19 cellular contexts compared by ENCODE assay signal in the genomic region with DNA sequence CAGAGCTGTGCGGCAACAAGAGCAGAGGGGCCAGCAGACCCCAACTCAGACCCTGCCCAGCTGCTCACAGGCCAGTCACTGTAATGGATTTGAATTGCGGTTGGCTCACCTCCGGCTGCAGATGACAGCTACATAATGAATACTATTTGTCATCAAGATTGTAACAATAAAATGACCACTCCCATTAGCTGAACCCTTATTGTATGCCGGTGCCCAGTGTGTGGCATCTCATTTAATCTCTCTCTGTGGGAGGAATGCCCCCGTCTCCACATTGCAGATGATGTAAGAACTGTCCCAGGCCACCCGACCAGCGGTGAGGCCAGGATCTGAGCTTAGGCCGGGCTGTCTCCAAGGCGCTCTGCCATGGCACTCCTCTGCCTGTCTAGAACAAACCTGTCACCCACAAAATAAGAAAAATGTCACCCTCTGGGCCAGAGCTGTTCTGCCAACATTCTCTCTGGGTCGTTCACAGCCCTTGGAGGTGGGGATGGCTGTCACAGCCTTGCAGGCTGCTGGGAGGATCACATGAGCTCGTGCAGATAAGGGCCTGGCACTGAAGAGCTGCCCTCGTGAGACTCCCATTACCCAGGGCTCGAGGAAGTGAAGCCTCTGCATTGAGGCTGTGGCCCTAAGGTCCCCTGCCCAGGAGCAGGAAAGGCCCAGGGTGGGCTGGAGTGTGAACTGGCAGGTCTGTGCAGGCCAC. TPM values are rescaled to one million over a fixed set of nuclear protein-coding genes. Genes with fewer than 3 reads are reported as not detected.
DNase-seq lines count a peak whose midpoint lies in the region; ATAC-seq and TF ChIP-seq lines count a peak whose summit lies in the region.
"Had no signal": no experiment of that assay in that cellular context is flagged by ENCODE, and none has a peak within 500 bp of the region (broad histone marks: within the 10 kb centered on the region; RNA-seq: fewer than 3 reads in every experiment).

No MANE protein-coding gene starts in this region.

- H3K4ac ChIP-seq in IMR-90 (ENCODE audit: low read depth, low read length): peak overlapping the region; percentile 73

- POLR2A ChIA-PET in IMR-90 (lab: Charles Lee; ENCODE audit: unreplicated experiment): no interaction called here

- WGBS in IMR-90 (ENCODE audit: extremely low coverage in 2 of 2, insufficient read length in 1 of 2), 2 experiments: 88% methylated on average over 4 of the region's 13 CpGs; no CpG with 5 or more reads in 1 of the 2 experiments
- WGBS in right cardiac atrium: 64% methylated on average over 13 of the region's 13 CpGs
- 88% methylated on average over 13 of the region's 13 CpGs for WGBS in smooth muscle cell (ENCODE audit: low lambda C conversion rate)

- H3K9ac ChIP-seq in IMR-90 (ENCODE audit: low read depth, low read length) (no peak overlapping the region), smooth muscle cell (ENCODE audit: low read depth) (no peak overlapping the region)

- H3K4me3 Mint-ChIP-seq in central memory CD8-positive, alpha-beta T cell: no peak overlapping the region
- H3K4me3 Mint-ChIP-seq: activated naive CD8-positive, alpha-beta T cell treated with anti-CD3 and anti-CD28 coated beads for 36 hours; CD4-positive, alpha-beta memory T cell had no signal

- ATAC-seq in IMR-90 (ENCODE audit: low read depth): no peak
- ATAC-seq in central memory CD8-positive, alpha-beta T cell (replicated peaks; ENCODE audit: extremely low read depth, poor library complexity, severe bottlenecking): no peak
- peak; percentile 77 to 84 for ATAC-seq in right cardiac atrium
- ATAC-seq in GM18858 (IDR thresholded peaks at IDR 0.05; ENCODE audit: unreplicated experiment): no peak
- ATAC-seq in GM21825 (IDR thresholded peaks at IDR 0.05; ENCODE audit: unreplicated experiment): no peak
- ATAC-seq: lower lobe of right lung had no signal

- peak overlapping the region; percentile 82 for H2BK5ac ChIP-seq in IMR-90 (ENCODE audit: low read depth, low read length, poor library complexity, severe bottlenecking)

- H3K79me1 ChIP-seq in IMR-90 (ENCODE audit: low read depth in 1 of 2, low read length in 2 of 2): peaks cover 7 to 36% of the 10 kb centered on the region in 2 experiments; a peak in 3 of 4 replicates

- no peaks in the 10 kb centered on the region for H3K9me3 Mint-ChIP-seq in central memory CD8-positive, alpha-beta T cell
- H3K9me3 Mint-ChIP-seq: activated naive CD8-positive, alpha-beta T cell treated with anti-CD3 and anti-CD28 coated beads for 36 hours; CD4-positive, alpha-beta memory T cell had no signal

- peak overlapping the region; percentile 62; the same call in 1 of the 2 replicates for H4K5ac ChIP-seq in IMR-90 (ENCODE audit: low read depth, low read length)

- peak overlapping the region; percentile 70 for H3K27ac Mint-ChIP-seq in central memory CD8-positive, alpha-beta T cell (ENCODE audit: low read depth)
- H3K27ac Mint-ChIP-seq: activated naive CD8-positive, alpha-beta T cell treated with anti-CD3 and anti-CD28 coated beads for 36 hours had no signal

- H3K23ac ChIP-seq in IMR-90 (ENCODE audit: low read depth, low read length): peak overlapping the region; percentile 72; the same call in 1 of the 2 replicates

- H4K91ac ChIP-seq in IMR-90 (ENCODE audit: insufficient read depth, low read depth, low read length): peak overlapping the region; percentile 74; the same call in 1 of the 2 replicates

- H3K36me3 ChIP-seq in IMR-90 (ENCODE audit: control insufficient read depth, insufficient read depth, low read length) (peaks cover 70% of the 10 kb centered on the region), smooth muscle cell (ENCODE audit: low read depth) (no peaks in the 10 kb centered on the region), H7 (replicated peaks; ENCODE audit: control insufficient read depth, insufficient read depth, low read length) (peaks cover 3% of the 10 kb centered on the region; the same call in 1 of the 2 replicates)

- BruUV-seq in IMR-90 (replicated peaks; lab: Mats Ljungman, UMichigan): no TSS peak

- dilution Hi-C loops in IMR-90 (cut with HindIII; ENCODE audit: low sequenced_read_pairs, unreplicated experiment): no loop called here

- TF ChIP-seq CTCF in IMR-90 (conservative IDR thresholded peaks at IDR 0.05; ENCODE audit: low read depth, low read length) (no peak), smooth muscle cell (IDR thresholded peaks at IDR 0.05; ENCODE audit: borderline replicate concordance, insufficient read depth, poor library complexity, severe bottlenecking) (no peak)

- H4K20me1 ChIP-seq in IMR-90 (ENCODE audit: insufficient read depth, low read length) (no peaks in the 10 kb centered on the region), smooth muscle cell (ENCODE audit: low read depth) (peaks cover 21% of the 10 kb centered on the region)

- H2AFZ ChIP-seq in IMR-90 (replicated peaks; ENCODE audit: low read length, poor library complexity) (peak overlapping the region; percentile 58), smooth muscle cell (ENCODE audit: low read depth) (no peak overlapping the region)

- H3K79me2 ChIP-seq in smooth muscle cell (ENCODE audit: low read depth): no peaks in the 10 kb centered on the region

- peak overlapping the region; percentile 75 for H2AK5ac ChIP-seq in IMR-90 (ENCODE audit: low read depth, low read length)

- DNase-seq in IMR-90 (no peak), right cardiac atrium (peak; percentile 45 to 75 (median 73)), smooth muscle cell (lab: John Stamatoyannopoulos, UW; ENCODE audit: unreplicated experiment) (no peak), H7 (no peak)
- DNase-seq in central memory CD8-positive, alpha-beta T cell (ENCODE audit: low spot score in 2 of 2): no peak
- DNase-seq: activated naive CD8-positive, alpha-beta T cell treated with anti-CD3 and anti-CD28 coated beads for 36 hours; CD4-positive, alpha-beta memory T cell; DMS79; dorsolateral prefrontal cortex; GOT3; hippocampal formation; lower lobe of right lung; NCI-H1417; NCI-H526; sigmoid colon; stimulated activated naive CD4-positive, alpha-beta T cell; thyroid gland had no signal

- CTCF ChIA-PET in IMR-90 (lab: Yijun Ruan, JAX): no interaction called here

- in situ Hi-C loops in IMR-90 (cut with MboI; ENCODE audit: low sequenced_read_pairs): no loop called here

- peak overlapping the region; percentile 64 to 67; a peak in 3 of 4 replicates for H4K8ac ChIP-seq in IMR-90 (ENCODE audit: low read depth in 2 of 2, low read length in 2 of 2)

- no peak for TF ChIP-seq POLR2A in IMR-90 (IDR thresholded peaks at IDR 0.05; ENCODE audit: low read depth, low read length)

- H3K4me3 ChIP-seq in IMR-90 (ENCODE audit: insufficient read depth, low read depth, low read length) (no peak overlapping the region), right cardiac atrium (ENCODE audit: low read length) (no peak overlapping the region), smooth muscle cell (no peak overlapping the region), H7 (ENCODE audit: insufficient read depth, low read depth, low read length) (no peak overlapping the region)
- H3K4me3 ChIP-seq: dorsolateral prefrontal cortex, lower lobe of right lung, sigmoid colon, thyroid gland had no signal

- peak overlapping the region; percentile 27; the same call in 1 of the 2 replicates for H2BK20ac ChIP-seq in IMR-90 (ENCODE audit: low read depth, low read length)

- no peaks in the 10 kb centered on the region for H3K27me3 Mint-ChIP-seq in central memory CD8-positive, alpha-beta T cell
- H3K27me3 Mint-ChIP-seq: activated naive CD8-positive, alpha-beta T cell treated with anti-CD3 and anti-CD28 coated beads for 36 hours; CD4-positive, alpha-beta memory T cell had no signal

- peaks cover 19% of the 10 kb centered on the region; the same call in 1 of the 2 replicates for H3K9me1 ChIP-seq in IMR-90 (ENCODE audit: insufficient read depth, low read length)

- H3K4me1 Mint-ChIP-seq in central memory CD8-positive, alpha-beta T cell: no peaks in the 10 kb centered on the region
- H3K4me1 Mint-ChIP-seq: CD4-positive, alpha-beta memory T cell had no signal

- H2BK15ac ChIP-seq in IMR-90 (ENCODE audit: low read depth, low read length): no peak overlapping the region; the same call in 2 of the 3 replicates

- peak overlapping the region; percentile 31; the same call in 1 of the 2 replicates for H3K18ac ChIP-seq in IMR-90 (ENCODE audit: low read depth, low read length)

- H3K9me3 ChIP-seq in IMR-90 (ENCODE audit: control insufficient read depth, insufficient read depth, low read length) (no peaks in the 10 kb centered on the region), right cardiac atrium (ENCODE audit: control insufficient read depth, low read length) (no peaks in the 10 kb centered on the region), smooth muscle cell (replicated peaks; ENCODE audit: low read depth) (no peaks in the 10 kb centered on the region)
- H3K9me3 ChIP-seq: lower lobe of right lung, sigmoid colon, thyroid gland had no signal

- H3K14ac ChIP-seq in IMR-90 (replicated peaks; ENCODE audit: low read depth, low read length): peak overlapping the region; percentile 37; the same call in 1 of the 2 replicates

- H3K27me3 ChIP-seq in IMR-90 (ENCODE audit: control insufficient read depth, insufficient read depth, low read length) (no peaks in the 10 kb centered on the region), right cardiac atrium (ENCODE audit: control insufficient read depth, insufficient read depth) (no peaks in the 10 kb centered on the region), smooth muscle cell (ENCODE audit: low read depth) (no peaks in the 10 kb centered on the region), H7 (ENCODE audit: control insufficient read depth, insufficient read depth, low read length) (no peaks in the 10 kb centered on the region)
- H3K27me3 ChIP-seq: dorsolateral prefrontal cortex, sigmoid colon, thyroid gland had no signal

- no peaks in the 10 kb centered on the region for H3F3A ChIP-seq in smooth muscle cell (ENCODE audit: low read depth)

- H3K36me3 Mint-ChIP-seq in central memory CD8-positive, alpha-beta T cell (ENCODE audit: insufficient read depth): peaks cover 38% of the 10 kb centered on the region

- H2BK120ac ChIP-seq in IMR-90 (ENCODE audit: low read depth, low read length): peak overlapping the region; percentile 39; the same call in 1 of the 2 replicates

- no peak for TF ChIP-seq RAD21 in IMR-90 (IDR thresholded peaks at IDR 0.05; ENCODE audit: low read length)

- no peak overlapping the region for H3K56ac ChIP-seq in IMR-90 (ENCODE audit: extremely low read depth, insufficient read depth, low read length)

- H3K27ac ChIP-seq in IMR-90 (ENCODE audit: insufficient read depth, low read length) (no peak overlapping the region; the same call in 1 of the 2 replicates), right cardiac atrium (ENCODE audit: low read length) (peak overlapping the region; percentile 88), smooth muscle cell (ENCODE audit: low read depth) (peak overlapping the region; percentile 47)
- H3K27ac ChIP-seq: lower lobe of right lung, sigmoid colon, thyroid gland had no signal

- H2AK9ac ChIP-seq in IMR-90 (replicated peaks; ENCODE audit: low read depth, low read length, poor library complexity): peak overlapping the region; percentile 79

- H3K4me2 ChIP-seq in IMR-90 (ENCODE audit: low read depth, low read length): no peak overlapping the region
- H3K4me2 ChIP-seq in smooth muscle cell: no peak overlapping the region

- peaks cover 12% of the 10 kb centered on the region for H3K4me1 ChIP-seq in IMR-90 (ENCODE audit: control insufficient read depth, insufficient read depth, low read length)
- peaks cover 4% of the 10 kb centered on the region for H3K4me1 ChIP-seq in right cardiac atrium (ENCODE audit: control insufficient read depth, insufficient read depth, low read length)
- peaks cover 13% of the 10 kb centered on the region for H3K4me1 ChIP-seq in smooth muscle cell (ENCODE audit: low read depth)
- H3K4me1 ChIP-seq: lower lobe of right lung, sigmoid colon, thyroid gland had no signal

- intact Hi-C loops in IMR-90 (cut with micrococcal nuclease) (no loop called here), right cardiac atrium (cut with DNase I) (loop anchor here in 2 of 4 donors (10.0 kb wide), 1 partner anchor 417 kb away; no protein-coding TSS in a partner anchor)

RNA-seq across cellular contexts. Expression of a gene that starts 52.7 kb away (rescaled TPM):
- total RNA-seq in IMR-90 (2012; rRNA removed) (60.0 and 61.8 TPM in 2 replicates), right cardiac atrium (100 to 1,000 TPM in 3 of 4 donors, 10 to 100 TPM in 1; 99.1 to 158 (median 114) TPM), smooth muscle cell (63.8 and 129 TPM in 2 replicates)
- polyA plus RNA-seq in IMR-90 (2012; rRNA removed) (124 and 133 TPM in 2 replicates), right cardiac atrium (76.2 TPM), smooth muscle cell (101 and 108 TPM in 2 replicates)
- polyA plus RNA-seq in IMR-90 (2012; cell fraction: cytosol; rRNA removed): 90.4 and 122 TPM in 2 replicates
- 71.7 and 82.4 TPM in 2 replicates for polyA plus RNA-seq in IMR-90 (2012; cell fraction: nucleus; rRNA removed; ENCODE audit: low replicate concordance)
- total RNA-seq in H7 (2014; rRNA removed; shearing (Covaris generic)): 46.4 and 53.8 TPM in 2 replicates

Comparison
In these comparisons a context has a peak if more than half of its experiments do, and no peak if none do; other contexts are left out.
1. ATAC-seq: peak in right cardiac atrium (2 of 2); none in IMR-90 (single experiment), central memory CD8-positive, alpha-beta T cell (single experiment), GM18858 (single experiment) and GM21825 (single experiment).
2. DNase-seq: peak in right cardiac atrium (3 of 3); none in IMR-90 (single experiment), central memory CD8-positive, alpha-beta T cell (0 of 2), smooth muscle cell (single experiment) and H7 (single experiment).